Comparison of ENCODE assay signal across 1 cellular context in genomic region chr20:17538517-17539170, GRCh38.
TF ChIP-seq lines count a peak whose summit lies in the region.

No MANE protein-coding gene starts in this region.

TF ChIP-seq in K562, 482 proteins besides CTCF, POLR2A, EP300 and RAD21:
- TF ChIP-seq ATF3 (IDR thresholded peaks at IDR 0.05) (peak; percentile 50; the same call in 1 of the 2 replicates), ATF3 (CRISPR knock-in tag; conservative IDR thresholded peaks at IDR 0.05) (no peak), CAMTA2 (CRISPR knock-in tag; conservative IDR thresholded peaks at IDR 0.05) (no peak), NFATC3 (IDR thresholded peaks at IDR 0.05) (no peak), JUND (IDR thresholded peaks at IDR 0.05; ENCODE audit: borderline replicate concordance, low read depth, low read length) (peak; percentile 31; the same call in 1 of the 2 replicates), JUND (tag; IDR thresholded peaks at IDR 0.05; ENCODE audit: borderline replicate concordance, low read depth, low read length) (no peak), JUN (IDR thresholded peaks at IDR 0.05; ENCODE audit: borderline replicate concordance, low read depth, low read length) (peak; percentile 28; the same call in 1 of the 2 replicates), JUN (CRISPR knock-in tag; IDR thresholded peaks at IDR 0.05; ENCODE audit: borderline replicate concordance) (no peak), FOSL1 (tag; conservative IDR thresholded peaks at IDR 0.05) (peak; percentile 47)
